ENCODE assay signal across 8 cellular contexts in the genomic region with DNA sequence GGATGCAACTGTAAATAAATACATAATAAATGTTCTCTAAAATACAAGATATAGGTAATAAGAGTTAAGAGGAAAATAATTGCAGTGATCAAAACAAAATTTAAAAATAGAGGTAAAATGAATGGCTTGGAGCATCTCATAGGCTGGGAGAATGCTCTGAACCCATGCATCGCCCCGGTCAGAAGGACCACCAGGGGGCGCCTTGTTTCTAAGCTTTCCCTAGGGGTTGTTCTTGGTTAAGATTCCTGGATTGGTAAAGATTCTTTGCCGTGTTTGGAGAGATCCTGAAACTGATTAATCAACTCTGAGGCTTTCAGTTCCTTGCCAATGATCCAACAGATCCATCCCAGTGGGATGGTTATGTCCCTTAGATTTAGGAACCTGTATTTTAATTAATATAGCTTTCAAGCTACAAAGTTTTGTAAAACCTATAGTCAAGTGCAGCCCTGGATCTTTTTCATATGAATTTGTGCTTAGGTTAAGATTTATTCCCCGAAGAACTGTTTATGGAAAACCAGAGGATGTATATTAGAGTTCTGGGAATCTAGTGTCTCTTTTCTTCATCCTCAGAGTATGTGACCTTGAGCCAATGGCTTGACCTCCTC. TPM values are rescaled to one million over a fixed set of nuclear protein-coding genes. Genes with fewer than 3 reads are reported as not detected.
A peak's percentile ranks its signal among the peaks of the same experiment; 100 is the strongest.
DNase-seq lines count a peak whose midpoint lies in the region; ATAC-seq and TF ChIP-seq lines count a peak whose summit lies in the region.

No MANE protein-coding gene starts in this region.

- DNase-seq in CD14-positive monocyte (ENCODE audit: low spot score) (peak; percentile 55), NCI-H82 treated with DMSO at 0.1 percent for 48 hours (lab: John Stamatoyannopoulos, UW; ENCODE audit: unreplicated experiment) (peak; percentile 33), mesenchymal stem cell (peak; percentile 44), cortex of kidney (lab: John Stamatoyannopoulos, UW) (no peak)
- DNase-seq in activated CD8-positive, alpha-beta memory T cell treated with anti-CD3 and anti-CD28 coated beads for 1 hour (ENCODE audit: extremely low read depth in 1 of 2, low read depth in 1 of 2), result peak; percentile 73 to 80
- peak; percentile 64 to 80 (median 69) for DNase-seq in effector memory CD4-positive, alpha-beta T cell
- peak; percentile 54 to 62 for DNase-seq in stimulated activated CD8-positive, alpha-beta memory T cell treated with anti-CD3 and anti-CD28 coated beads, Interleukin-15, amount 100 ng/mL, for 48 hours (ENCODE audit: low read depth in 2 of 2)

- no peak overlapping the region for H3K27ac ChIP-seq in effector memory CD4-positive, alpha-beta T cell (ENCODE audit: insufficient read depth, low read length, poor library complexity, severe bottlenecking)
- H3K27ac ChIP-seq in mesenchymal stem cell (ENCODE audit: low read length, poor library complexity, severe bottlenecking), result no peak overlapping the region

- H3K4me2 ChIP-seq in mesenchymal stem cell (ENCODE audit: low read length, poor library complexity, severe bottlenecking), result no peak overlapping the region

- no peaks in the 10 kb centered on the region for H3K9me3 ChIP-seq in effector memory CD4-positive, alpha-beta T cell (ENCODE audit: control insufficient read depth, low read length)
- H3K9me3 ChIP-seq in mesenchymal stem cell (ENCODE audit: control insufficient read depth, low read length), result no peaks in the 10 kb centered on the region

- no peak overlapping the region for H2BK15ac ChIP-seq in mesenchymal stem cell (ENCODE audit: low read depth, poor library complexity, severe bottlenecking)

- no peak overlapping the region for H4K91ac ChIP-seq in mesenchymal stem cell (ENCODE audit: low read length)

- TF ChIP-seq CTCF in CD14-positive monocyte (IDR thresholded peaks at IDR 0.05), result peak; percentile 96

- no peak overlapping the region for H3K23ac ChIP-seq in mesenchymal stem cell (ENCODE audit: low read length in 2 of 2)

- no peak overlapping the region for H2BK12ac ChIP-seq in mesenchymal stem cell (ENCODE audit: low read length in 2 of 2)

- H2BK120ac ChIP-seq in mesenchymal stem cell (ENCODE audit: low read depth, low read length), result no peak overlapping the region

- no peaks in the 10 kb centered on the region for H3K36me3 ChIP-seq in effector memory CD4-positive, alpha-beta T cell (ENCODE audit: control insufficient read depth, insufficient read depth, low read length)
- H3K36me3 ChIP-seq in mesenchymal stem cell (ENCODE audit: control insufficient read depth in 1 of 2, insufficient read depth in 2 of 2, low read depth in 1 of 2, low read length in 2 of 2), result no peaks in the 10 kb centered on the region

- no peak overlapping the region for H2BK5ac ChIP-seq in mesenchymal stem cell (ENCODE audit: low read depth, low read length, poor library complexity, severe bottlenecking)

- H3K4me3 ChIP-seq in effector memory CD4-positive, alpha-beta T cell (ENCODE audit: insufficient read depth, low read depth, low read length, poor library complexity, severe bottlenecking), result no peak overlapping the region
- H3K4me3 ChIP-seq in mesenchymal stem cell (ENCODE audit: insufficient read depth in 1 of 2, low read depth in 1 of 2, low read length in 2 of 2), result no peak overlapping the region

- WGBS in mesenchymal stem cell, result 9% methylated on average over 5 of the region's 5 CpGs

- peaks cover 7 to 12% (median 7%) of the 10 kb centered on the region in 3 donors for H3K27me3 Mint-ChIP-seq in CD14-positive monocyte (ENCODE audit: low read depth in 3 of 3)

- no peak overlapping the region for H2AFZ ChIP-seq in mesenchymal stem cell (ENCODE audit: low read depth, low read length)

- H3K4me3 Mint-ChIP-seq in CD14-positive monocyte, result no peak overlapping the region

- H2AK5ac ChIP-seq in mesenchymal stem cell (ENCODE audit: low read length, severe bottlenecking), result no peak overlapping the region

- H3K4me1 ChIP-seq in effector memory CD4-positive, alpha-beta T cell (ENCODE audit: control insufficient read depth, insufficient read depth, low read length, poor library complexity, severe bottlenecking), result no peaks in the 10 kb centered on the region
- H3K4me1 ChIP-seq in mesenchymal stem cell (ENCODE audit: control insufficient read depth, insufficient read depth, low read depth, low read length), result peaks cover 2% of the 10 kb centered on the region

- no peaks in the 10 kb centered on the region for H3K36me3 Mint-ChIP-seq in CD14-positive monocyte

- no peak overlapping the region for H3K18ac ChIP-seq in mesenchymal stem cell (ENCODE audit: low read depth in 1 of 2, low read length in 2 of 2)

- H3K9ac ChIP-seq in mesenchymal stem cell (ENCODE audit: low read length), result no peak overlapping the region

- H3K4ac ChIP-seq in mesenchymal stem cell (ENCODE audit: low read depth in 1 of 2, low read length in 2 of 2), result no peak overlapping the region

- ATAC-seq in HG03196 (IDR thresholded peaks at IDR 0.05; ENCODE audit: unreplicated experiment), result peak; percentile 63

- H3K27me3 ChIP-seq in effector memory CD4-positive, alpha-beta T cell (replicated peaks; ENCODE audit: control insufficient read depth, insufficient read depth, low read length, poor library complexity, severe bottlenecking), result no peaks in the 10 kb centered on the region
- peaks cover 0 to 33% of the 10 kb centered on the region in 2 experiments for H3K27me3 ChIP-seq in mesenchymal stem cell (ENCODE audit: control insufficient read depth in 1 of 2, insufficient read depth in 1 of 2, low read length in 2 of 2)

- no peak overlapping the region for H4K8ac ChIP-seq in mesenchymal stem cell (ENCODE audit: low read length)

- no peak overlapping the region for H3K14ac ChIP-seq in mesenchymal stem cell (ENCODE audit: low read length in 2 of 2)

- intact Hi-C loops in CD14-positive monocyte (cut with micrococcal nuclease), result loop anchor here (1.0 to 5.0 kb wide), 3 partner anchors 119 to 134 kb away; no protein-coding TSS in a partner anchor

- H3K4me1 Mint-ChIP-seq in CD14-positive monocyte, result peaks cover 4% of the 10 kb centered on the region

- no peaks in the 10 kb centered on the region for H3K79me1 ChIP-seq in mesenchymal stem cell (replicated peaks; ENCODE audit: low read length, poor library complexity, severe bottlenecking)

- no peaks in the 10 kb centered on the region for H3K9me3 Mint-ChIP-seq in CD14-positive monocyte

- peak overlapping the region in 1 of 7 donors; percentile 58 for H3K27ac Mint-ChIP-seq in CD14-positive monocyte

RNA-seq across cellular contexts. Expression of a gene that starts 45.3 kb away (rescaled TPM):
- 10 to 100 TPM; 16.9 to 21.0 TPM for polyA plus RNA-seq in CD14-positive monocyte
- 16.4 TPM for polyA plus RNA-seq in mesenchymal stem cell (2013, experiment 1 of 2)
- polyA plus RNA-seq in mesenchymal stem cell (2013, experiment 2 of 2), result 17.4 TPM

RNA-seq across cellular contexts. Expression of a gene that starts 55.8 kb away (rescaled TPM):
- 100 to 1,000 TPM; 102 to 105 TPM for polyA plus RNA-seq in CD14-positive monocyte
- 110 TPM for polyA plus RNA-seq in mesenchymal stem cell (2013, experiment 1 of 2)
- polyA plus RNA-seq in mesenchymal stem cell (2013, experiment 2 of 2), result 119 TPM
